In the genomic region with DNA sequence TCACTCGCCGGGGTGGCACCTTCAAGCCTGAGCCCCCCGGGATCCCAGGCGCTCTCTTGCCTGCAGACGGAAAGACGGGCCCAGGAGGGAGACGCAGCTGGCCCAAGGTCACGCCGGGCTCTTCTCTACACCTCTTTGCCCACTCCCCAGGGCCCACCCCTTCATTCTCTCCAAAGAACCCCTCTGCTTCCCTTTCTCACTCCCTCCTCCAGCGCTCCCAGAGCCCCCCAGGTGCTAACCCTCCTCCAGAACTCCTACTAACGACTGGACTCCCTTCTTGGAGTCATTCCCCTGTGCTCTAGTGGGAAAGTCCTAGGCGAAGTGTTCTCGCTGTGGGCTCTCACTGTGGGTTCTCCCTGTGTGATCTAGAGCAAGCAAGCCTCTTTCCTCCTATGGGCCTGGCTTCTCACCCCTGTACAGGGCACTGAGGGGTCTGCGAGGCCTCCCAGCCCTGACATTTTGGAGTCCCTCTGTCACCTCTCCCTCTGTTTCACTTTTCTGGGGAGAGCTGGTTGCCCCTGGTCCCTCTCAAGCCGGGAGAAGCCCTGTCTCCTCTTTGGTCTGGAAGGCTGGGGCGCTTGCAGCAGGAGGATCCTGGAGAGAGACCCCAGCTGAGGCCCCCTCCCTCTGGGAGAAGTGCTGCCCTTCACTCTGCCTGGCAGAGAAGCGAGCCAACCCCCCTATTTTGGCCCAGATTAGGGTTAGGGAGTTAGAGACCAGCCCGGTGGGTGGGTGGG, we compare ENCODE assay signal across 9 cellular contexts. TPM values are rescaled to one million over a fixed set of nuclear protein-coding genes. Genes with fewer than 3 reads are reported as not detected.
DNase-seq lines count a peak whose midpoint lies in the region; ATAC-seq, FAIRE-seq and TF ChIP-seq lines count a peak whose summit lies in the region.
"Had no signal": no experiment of that assay in that cellular context is flagged by ENCODE, and none has a peak within 500 bp of the region (broad histone marks: within the 10 kb centered on the region; RNA-seq: fewer than 3 reads in every experiment).

No MANE protein-coding gene starts in this region.

- H3K9ac ChIP-seq in endothelial cell of umbilical vein (replicated peaks; ENCODE audit: extremely low read depth, insufficient read depth, low read length) = peak overlapping the region; percentile 56

- CTCF ChIA-PET in Panc1 (lab: Charles Lee) = no interaction called here
- CTCF ChIA-PET in endothelial cell of umbilical vein (lab: Charles Lee) = interaction anchor here (0.6 to 5.0 kb wide), 9 partner anchors 15 to 483 kb away, joined by 3 to 19 read pairs (median 6); a partner anchor contains a TSS

- intact Hi-C loops in Panc1 (cut with micrococcal nuclease; ENCODE audit: unreplicated experiment) = no loop called here
- intact Hi-C loops in endothelial cell of umbilical vein (cut with micrococcal nuclease) = loop anchor here (1.0 to 10.0 kb wide), 5 partner anchors 14 to 857 kb away; a partner anchor contains a TSS
- intact Hi-C loops in pancreas (cut with DNase I) = no loop called here
- intact Hi-C loops in posterior vena cava (cut with DNase I) = no loop called here

- peak overlapping the region; percentile 67 for H3K4me2 ChIP-seq in endothelial cell of umbilical vein (ENCODE audit: insufficient read depth, low read length)

- H3K4me3 ChIP-seq in Panc1 (ENCODE audit: low read depth in 2 of 2, low read length in 2 of 2) (peak overlapping the region; percentile 54 to 62; a peak in 3 of 4 replicates), endothelial cell of umbilical vein (replicated peaks in 1 of 3; ENCODE audit: insufficient read depth in 1 of 3, low read depth in 1 of 3, low read length in 3 of 3) (peak overlapping the region; percentile 37 to 67 (median 60)), pancreas (peak overlapping the region; percentile 48 to 76 (median 63))

- H3K4me1 ChIP-seq in Panc1 (ENCODE audit: control insufficient read depth, insufficient read depth, low read length) (peaks cover 11% of the 10 kb centered on the region), endothelial cell of umbilical vein (ENCODE audit: control insufficient read depth, extremely low read depth, insufficient read depth, low read length) (peaks cover 41% of the 10 kb centered on the region), pancreas (peaks cover 13 to 59% (median 25%) of the 10 kb centered on the region in 3 donors)

- no peak overlapping the region for H3K27ac ChIP-seq in Panc1 (ENCODE audit: low read length)
- peak overlapping the region; percentile 43 for H3K27ac ChIP-seq in endothelial cell of umbilical vein (ENCODE audit: insufficient read depth, low read depth, low read length)
- H3K27ac ChIP-seq in pancreas = peak overlapping the region; percentile 42 to 89 (median 74)

- no peak for TF ChIP-seq CTCF in Panc1 (IDR thresholded peaks at IDR 0.05)
- no peak for TF ChIP-seq CTCF in endothelial cell of umbilical vein (IDR thresholded peaks at IDR 0.05; ENCODE audit: extremely low read depth in 1 of 2, insufficient read depth in 1 of 2, low read depth in 1 of 2, low read length in 2 of 2)
- TF ChIP-seq CTCF in pancreas (IDR thresholded peaks at IDR 0.05) = no peak

- POLR2A ChIA-PET in Panc1 (lab: Charles Lee) = no interaction called here
- POLR2A ChIA-PET in endothelial cell of umbilical vein (lab: Charles Lee) = no interaction called here

- no peaks in the 10 kb centered on the region for H4K20me1 ChIP-seq in endothelial cell of umbilical vein (replicated peaks; ENCODE audit: control insufficient read depth, extremely low read depth, insufficient read depth, low read length)

- no peaks in the 10 kb centered on the region for H3K36me3 ChIP-seq in Panc1 (ENCODE audit: control insufficient read depth, insufficient read depth, low read length)
- H3K36me3 ChIP-seq in endothelial cell of umbilical vein (ENCODE audit: control insufficient read depth in 2 of 2, extremely low read depth in 1 of 2, insufficient read depth in 2 of 2, low read length in 2 of 2) = no peaks in the 10 kb centered on the region
- no peaks in the 10 kb centered on the region for H3K36me3 ChIP-seq in pancreas

- in situ Hi-C loops in Panc1 (cut with HindIII; ENCODE audit: low pct_unique_long_range_greater_than_20kb, low sequenced_read_pairs) = no loop called here

- H3K9me3 ChIP-seq in Panc1 (ENCODE audit: control insufficient read depth, insufficient read depth, low read depth, low read length) (no peaks in the 10 kb centered on the region), endothelial cell of umbilical vein (replicated peaks; ENCODE audit: control insufficient read depth, insufficient read depth, low read length) (no peaks in the 10 kb centered on the region), pancreas (no peaks in the 10 kb centered on the region)

- DNase-seq in Panc1 (ENCODE audit: low read depth, low spot score) (no peak), endothelial cell of umbilical vein (ENCODE audit: low read depth, low spot score) (peak; percentile 34), pancreas (no peak), GDM1 (lab: John Stamatoyannopoulos, UW) (no peak), posterior vena cava (ENCODE audit: low spot score) (no peak), NCI-H1694 (lab: John Stamatoyannopoulos, UW) (no peak)

- H3K27me3 ChIP-seq in Panc1 (ENCODE audit: control insufficient read depth, insufficient read depth, low read length) (peaks cover under 1% of the 10 kb centered on the region; the same call in 1 of the 2 replicates), endothelial cell of umbilical vein (ENCODE audit: control insufficient read depth in 2 of 2, insufficient read depth in 2 of 2, low read length in 2 of 2) (no peaks in the 10 kb centered on the region), pancreas (no peaks in the 10 kb centered on the region)

- WGBS in pancreas, 2 donors = 8 to 10% methylated on average over 16 to 18 of the region's 18 CpGs

- FAIRE-seq in endothelial cell of umbilical vein (lab: Jason Lieb, UNC) = no peak
- no peak for FAIRE-seq in pancreas (lab: Jason Lieb, UNC)

- no peak for TF ChIP-seq POLR2A in endothelial cell of umbilical vein (IDR thresholded peaks at IDR 0.05; ENCODE audit: low read depth, low read length)

- dilution Hi-C loops in endothelial cell of umbilical vein (cut with MboI; ENCODE audit: extremely low pct_ligation_motif_present, low sequenced_read_pairs) = no loop called here

- BruUV-seq in Panc1 (replicated peaks; lab: Mats Ljungman, UMichigan) (no TSS peak), endothelial cell of umbilical vein (replicated peaks; lab: Mats Ljungman, UMichigan) (TSS peak; percentile 45)

- H3K9me1 ChIP-seq in endothelial cell of umbilical vein (replicated peaks; ENCODE audit: control insufficient read depth, extremely low read depth, insufficient read depth, low read length) = no peaks in the 10 kb centered on the region

- peaks cover 9% of the 10 kb centered on the region for H3K79me2 ChIP-seq in endothelial cell of umbilical vein (ENCODE audit: control insufficient read depth, insufficient read depth, low read length)

- H2AFZ ChIP-seq in endothelial cell of umbilical vein (ENCODE audit: low read depth, low read length) = peak overlapping the region; percentile 77

- ATAC-seq in GM21381 (IDR thresholded peaks at IDR 0.05; ENCODE audit: unreplicated experiment) = peak; percentile 17
- peak; percentile 6; the same call in 1 of the 2 replicates for ATAC-seq in Panc1
- peak in 1 of 4 donors; percentile 3 for ATAC-seq in pancreas
- no peak for ATAC-seq in HG02759 (IDR thresholded peaks at IDR 0.05; ENCODE audit: unreplicated experiment)

TF ChIP-seq in endothelial cell of umbilical vein, 7 proteins besides CTCF, POLR2A, EP300 and RAD21:
- TF ChIP-seq POLR2AphosphoS5 (IDR thresholded peaks at IDR 0.05; ENCODE audit: insufficient read depth, low read depth, low read length) (no peak), JUN (IDR thresholded peaks at IDR 0.05; ENCODE audit: borderline replicate concordance, insufficient read depth, insufficient read length, low read depth) (no peak), EZH2 (IDR thresholded peaks at IDR 0.05; ENCODE audit: borderline replicate concordance, low read depth, low read length, severe bottlenecking) (no peak), FOS (IDR thresholded peaks at IDR 0.05; ENCODE audit: borderline replicate concordance, insufficient read depth, low read length) (no peak), GATA2 (IDR thresholded peaks at IDR 0.05; ENCODE audit: insufficient read depth, insufficient read length, low read depth, low read length) (no peak), MYC (IDR thresholded peaks at IDR 0.05; ENCODE audit: low read depth, low read length) (no peak)
- TF ChIP-seq, protein P1, sequence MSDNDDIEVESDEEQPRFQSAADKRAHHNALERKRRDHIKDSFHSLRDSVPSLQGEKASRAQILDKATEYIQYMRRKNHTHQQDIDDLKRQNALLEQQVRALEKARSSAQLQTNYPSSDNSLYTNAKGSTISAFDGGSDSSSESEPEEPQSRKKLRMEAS (IDR thresholded peaks at IDR 0.05; ENCODE audit: insufficient read depth, insufficient read length) = no peak

RNA-seq across cellular contexts. Expression of a gene that starts 0.9 kb away (rescaled TPM):
- 13.7 TPM for total RNA-seq in Panc1 (2021; ENCODE audit: unreplicated experiment)
- 11.3 TPM for polyA plus RNA-seq in Panc1 (2012; ENCODE audit: insufficient read length)
- 26.7 and 32.1 TPM in 2 replicates for total RNA-seq in endothelial cell of umbilical vein
- polyA plus RNA-seq in endothelial cell of umbilical vein = 33.8 and 38.1 TPM in 2 replicates
- 20.8 and 23.6 TPM in 2 replicates for polyA plus RNA-seq in endothelial cell of umbilical vein (2011; cell fraction: cytosol; rRNA removed)
- 14.3 and 15.6 TPM in 2 replicates for polyA plus RNA-seq in endothelial cell of umbilical vein (2011; cell fraction: nucleus; rRNA removed)
- polyA plus RNA-seq in endothelial cell of umbilical vein (2012) = 21.1 and 24.9 TPM in 2 replicates
- polyA minus RNA-seq in endothelial cell of umbilical vein = 10.8 and 11.1 TPM in 2 replicates
- 15.2 TPM for polyA minus RNA-seq in endothelial cell of umbilical vein (2011; cell fraction: cytosol; rRNA and poly(A)+ RNA removed)
- 6.8 and 7.0 TPM in 2 replicates for polyA minus RNA-seq in endothelial cell of umbilical vein (2011; cell fraction: nucleus; rRNA and poly(A)+ RNA removed)
- 10 to 100 TPM; 37.1 to 88.3 (median 49.0) TPM for total RNA-seq in pancreas
- polyA plus RNA-seq in pancreas = 10 to 100 TPM; 21.6 to 35.0 TPM
- 10 to 100 TPM; 44.1 to 82.6 TPM for total RNA-seq in posterior vena cava

RNA-seq across cellular contexts. Expression of a gene that starts 28.2 kb away (rescaled TPM):
- not detected for total RNA-seq in Panc1 (2021; ENCODE audit: unreplicated experiment)
- polyA plus RNA-seq in Panc1 (2012; ENCODE audit: insufficient read length) = not detected
- total RNA-seq in endothelial cell of umbilical vein = not detected in 2 replicates
- 0.06 and 0.08 TPM in 2 replicates for polyA plus RNA-seq in endothelial cell of umbilical vein
- polyA plus RNA-seq in endothelial cell of umbilical vein (2011; cell fraction: cytosol; rRNA removed) = 0.03 TPM in 1 of 2 replicates, not detected in the other
- polyA plus RNA-seq in endothelial cell of umbilical vein (2011; cell fraction: nucleus; rRNA removed) = not detected in 2 replicates
- not detected in 2 replicates for polyA plus RNA-seq in endothelial cell of umbilical vein (2012)
- polyA minus RNA-seq in endothelial cell of umbilical vein = 0.17 TPM in 1 of 2 replicates, not detected in the other
- polyA minus RNA-seq in endothelial cell of umbilical vein (2011; cell fraction: cytosol; rRNA and poly(A)+ RNA removed) = not detected
- polyA minus RNA-seq in endothelial cell of umbilical vein (2011; cell fraction: nucleus; rRNA and poly(A)+ RNA removed) = not detected in 2 replicates
- 1 to 10 TPM in 1 of 6 donors, under 1 TPM in 5; 0.12 to 2.6 (median 0.23) TPM for total RNA-seq in pancreas
- under 1 TPM; 0.27 to 0.54 TPM for polyA plus RNA-seq in pancreas
- under 1 TPM; 0.19 to 0.33 TPM for total RNA-seq in posterior vena cava
- total RNA-seq: T-helper 2 cell treated with Interferon-gamma antibody and Interleukin-4, amounts not matched to agents 100 ng/mL and 5 ng/mL, for 36 hours had no signal
